Comparison of ENCODE assay signal across 8 cellular contexts in genomic region chr20:56343861-56344381, GRCh38. TPM values are rescaled to one million over a fixed set of nuclear protein-coding genes. Genes with fewer than 3 reads are reported as not detected.
DNase-seq lines count a peak whose midpoint lies in the region; ATAC-seq and TF ChIP-seq lines count a peak whose summit lies in the region.

No MANE protein-coding gene starts in this region.

- ATAC-seq in HG03565 (IDR thresholded peaks at IDR 0.05; ENCODE audit: unreplicated experiment) (peak; percentile 56), HG02571 (IDR thresholded peaks at IDR 0.05; ENCODE audit: unreplicated experiment) (no peak)
- ATAC-seq in activated CD8-positive, alpha-beta memory T cell treated with anti-CD3 and anti-CD28 coated beads, Interleukin-2, amount 10 ng/mL, durations not matched to agents 7 days and 5 days: peak; percentile 76

- H3K27ac ChIP-seq in osteoblast (ENCODE audit: low read depth, low read length): no peak overlapping the region

- H3K79me2 ChIP-seq in osteoblast (ENCODE audit: insufficient read depth, low read length): no peaks in the 10 kb centered on the region

- TF ChIP-seq CTCF in osteoblast (IDR thresholded peaks at IDR 0.05; ENCODE audit: extremely low read depth, low read depth, low read length): peak; percentile 65

- H3K4me3 Mint-ChIP-seq in activated CD8-positive, alpha-beta memory T cell treated with anti-CD3 and anti-CD28 coated beads, Interleukin-2, amount 10 ng/mL, durations not matched to agents 7 days and 5 days: no peak overlapping the region

- H3K36me3 Mint-ChIP-seq in activated CD8-positive, alpha-beta memory T cell treated with anti-CD3 and anti-CD28 coated beads, Interleukin-2, amount 10 ng/mL, durations not matched to agents 7 days and 5 days: no peaks in the 10 kb centered on the region

- H3K36me3 ChIP-seq in osteoblast (ENCODE audit: insufficient read depth, low read length): no peaks in the 10 kb centered on the region

- no peak overlapping the region for H3K27ac Mint-ChIP-seq in activated CD8-positive, alpha-beta memory T cell treated with anti-CD3 and anti-CD28 coated beads, Interleukin-2, amount 10 ng/mL, durations not matched to agents 7 days and 5 days

- CTCF ChIA-PET in activated CD8-positive, alpha-beta memory T cell treated with anti-CD3 and anti-CD28 coated beads, Interleukin-2, amount 10 ng/mL, durations not matched to agents 7 days and 5 days (lab: Charles Lee): interaction anchor here (1.1 to 3.2 kb wide), 5 partner anchors 84 to 172 kb away, joined by 3 to 13 read pairs (median 4); partner anchors contain the start of gene MC3R

- no peaks in the 10 kb centered on the region for H3K9me3 ChIP-seq in osteoblast (ENCODE audit: low read depth, low read length)

- H2AFZ ChIP-seq in osteoblast (ENCODE audit: low read length): peak overlapping the region; percentile 78

- H3K9me3 Mint-ChIP-seq in activated CD8-positive, alpha-beta memory T cell treated with anti-CD3 and anti-CD28 coated beads, Interleukin-2, amount 10 ng/mL, durations not matched to agents 7 days and 5 days (ENCODE audit: low read depth): no peaks in the 10 kb centered on the region

- no peaks in the 10 kb centered on the region for H3K4me1 ChIP-seq in osteoblast (ENCODE audit: insufficient read depth, low read length)

- DNase-seq in SKM-1 treated with dmso at 0.1 percent for 144 hours (lab: John Stamatoyannopoulos, UW; ENCODE audit: unreplicated experiment): peak; percentile 7
- no peak for DNase-seq in SKM-1 (lab: John Stamatoyannopoulos, UW; ENCODE audit: unreplicated experiment)
- peak; percentile 55 for DNase-seq in activated CD8-positive, alpha-beta memory T cell treated with anti-CD3 and anti-CD28 coated beads, Interleukin-2, amount 10 ng/mL, durations not matched to agents 7 days and 5 days
- peak; percentile 52 for DNase-seq in fibroblast of peridontal ligament (ENCODE audit: extremely low read depth)
- peak; percentile 87 for DNase-seq in osteoblast (ENCODE audit: insufficient read length, low spot score, missing footprints)
- DNase-seq in SIG-M5 treated with dmso at 0.1 percent for 504 hours (lab: John Stamatoyannopoulos, UW; ENCODE audit: unreplicated experiment): no peak

- H3K4me2 ChIP-seq in osteoblast (ENCODE audit: insufficient read depth, low read length): peak overlapping the region; percentile 78

- peak overlapping the region; percentile 36 for H3K4me3 ChIP-seq in osteoblast (ENCODE audit: insufficient read depth, low read length)

- peaks cover 2% of the 10 kb centered on the region for H3K4me1 Mint-ChIP-seq in activated CD8-positive, alpha-beta memory T cell treated with anti-CD3 and anti-CD28 coated beads, Interleukin-2, amount 10 ng/mL, durations not matched to agents 7 days and 5 days

- H3K27me3 ChIP-seq in osteoblast (ENCODE audit: insufficient read depth, low read length): peaks cover 5% of the 10 kb centered on the region

- no peaks in the 10 kb centered on the region for H4K20me1 ChIP-seq in osteoblast (ENCODE audit: insufficient read depth, low read length)

- peaks cover 67% of the 10 kb centered on the region for H3K27me3 Mint-ChIP-seq in activated CD8-positive, alpha-beta memory T cell treated with anti-CD3 and anti-CD28 coated beads, Interleukin-2, amount 10 ng/mL, durations not matched to agents 7 days and 5 days

RNA-seq across cellular contexts. Expression of gene FAM210B, which starts 14.9 kb away (rescaled TPM):
- 1 to 10 TPM; 2.4 to 3.5 TPM for total RNA-seq in activated CD8-positive, alpha-beta memory T cell treated with anti-CD3 and anti-CD28 coated beads, Interleukin-2, amount 10 ng/mL, durations not matched to agents 7 days and 5 days
- 69.5 and 89.6 TPM in 2 replicates for total RNA-seq in osteoblast

RNA-seq across cellular contexts. Expression of gene AURKA, which starts 48.1 kb away (rescaled TPM):
- 100 to 1,000 TPM; 107 to 123 TPM for total RNA-seq in activated CD8-positive, alpha-beta memory T cell treated with anti-CD3 and anti-CD28 coated beads, Interleukin-2, amount 10 ng/mL, durations not matched to agents 7 days and 5 days
- 4.7 and 8.0 TPM in 2 replicates for total RNA-seq in osteoblast

RNA-seq across cellular contexts. Expression of gene CSTF1, which starts 48.5 kb away (rescaled TPM):
- 10 to 100 TPM; 60.0 to 82.4 TPM for total RNA-seq in activated CD8-positive, alpha-beta memory T cell treated with anti-CD3 and anti-CD28 coated beads, Interleukin-2, amount 10 ng/mL, durations not matched to agents 7 days and 5 days
- 25.0 and 26.8 TPM in 2 replicates for total RNA-seq in osteoblast

Comparison
In these comparisons a context has a peak if more than half of its experiments do, and no peak if none do; other contexts are left out.
1. DNase-seq: peak in SKM-1 treated with dmso at 0.1 percent for 144 hours (single experiment), activated CD8-positive, alpha-beta memory T cell treated with anti-CD3 and anti-CD28 coated beads, Interleukin-2, amount 10 ng/mL, durations not matched to agents 7 days and 5 days (single experiment), fibroblast of peridontal ligament (single experiment) and osteoblast (single experiment); none in SKM-1 (single experiment) and SIG-M5 treated with dmso at 0.1 percent for 504 hours (single experiment).
2. RNA of gene FAM210B, which starts 14.9 kb away (total RNA-seq): 69.5 to 89.6 TPM in osteoblast; 2.4 to 3.5 TPM in activated CD8-positive, alpha-beta memory T cell treated with anti-CD3 and anti-CD28 coated beads, Interleukin-2, amount 10 ng/mL, durations not matched to agents 7 days and 5 days; every median in the first group is over 10 times any median in the second.
3. RNA of gene AURKA, which starts 48.1 kb away (total RNA-seq): 107 to 123 TPM in activated CD8-positive, alpha-beta memory T cell treated with anti-CD3 and anti-CD28 coated beads, Interleukin-2, amount 10 ng/mL, durations not matched to agents 7 days and 5 days; 4.7 to 8.0 TPM in osteoblast; every median in the first group is over 10 times any median in the second.